ENCODE assay signal across 8 cellular contexts in the genomic region with DNA sequence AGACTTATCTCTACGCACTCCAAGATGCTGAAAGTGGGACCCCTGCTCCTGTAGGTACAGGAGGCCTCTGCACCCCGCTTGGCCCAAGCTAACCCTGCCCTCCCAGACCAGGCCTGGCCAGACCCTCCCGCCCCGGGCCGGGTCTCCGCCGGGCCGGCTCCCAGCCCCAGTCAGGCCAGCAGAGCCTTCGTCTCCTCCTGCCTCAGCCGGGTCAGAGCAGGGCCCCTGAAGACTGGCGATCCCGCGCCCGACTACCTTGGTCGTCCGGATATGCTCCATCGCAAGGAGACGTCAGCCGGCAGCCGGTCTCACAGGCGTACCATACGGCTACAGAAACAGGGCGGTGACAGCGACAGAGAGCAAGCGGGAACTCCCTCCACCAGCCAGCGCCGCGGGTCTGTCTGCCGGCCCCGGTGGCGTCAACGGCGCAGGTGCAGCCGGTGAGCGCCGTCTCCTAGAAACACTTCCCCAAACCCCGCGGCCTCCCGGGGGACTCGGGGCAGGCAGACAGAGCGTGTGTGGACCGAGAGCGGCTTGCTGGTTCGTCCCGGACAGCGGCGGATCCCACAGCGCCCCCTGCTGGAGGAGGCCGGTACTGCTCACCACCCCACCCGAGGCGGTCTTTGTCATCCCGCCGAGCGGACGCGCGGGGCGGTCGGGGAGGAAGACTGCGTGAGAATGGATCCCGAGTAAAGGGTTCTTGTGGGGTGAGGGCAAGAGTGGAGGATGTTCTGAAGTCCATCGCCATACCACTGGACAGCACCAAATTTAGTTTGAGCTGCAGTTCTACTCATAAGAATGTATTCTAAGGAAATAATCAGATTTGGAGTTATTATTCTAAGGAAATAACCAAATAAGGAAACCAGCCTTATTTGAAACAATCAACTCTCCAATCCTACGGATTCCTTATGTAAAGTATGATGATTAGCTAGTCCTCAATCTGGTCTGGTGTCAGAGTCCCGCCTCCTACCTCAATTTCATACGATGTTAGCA. TPM values are rescaled to one million over a fixed set of nuclear protein-coding genes. Genes with fewer than 3 reads are reported as not detected.
A peak's percentile ranks its signal among the peaks of the same experiment; 100 is the strongest.
DNase-seq lines count a peak whose midpoint lies in the region; ATAC-seq and TF ChIP-seq lines count a peak whose summit lies in the region.

MTMR6 (minus strand) TSS at position 520 of the 993 bp plus-strand sequence; CDS start at position 279, 241 bp downstream.

- H4K8ac ChIP-seq in IMR-90 (ENCODE audit: low read depth in 2 of 2, low read length in 2 of 2) = peak within 1 kb of the TSS; percentile 69 to 94

- peak within 1 kb of the TSS; percentile 97 for H2AFZ ChIP-seq in IMR-90 (replicated peaks; ENCODE audit: low read length, poor library complexity)

- peak within 1 kb of the TSS; percentile 71 for H2BK5ac ChIP-seq in IMR-90 (ENCODE audit: low read depth, low read length, poor library complexity, severe bottlenecking)

- TF ChIP-seq CTCF in IMR-90 (conservative IDR thresholded peaks at IDR 0.05; ENCODE audit: low read depth, low read length) = peak; percentile 97

- dilution Hi-C loops in IMR-90 (cut with HindIII; ENCODE audit: low sequenced_read_pairs, unreplicated experiment) = no loop called here

- H3K18ac ChIP-seq in IMR-90 (ENCODE audit: low read depth, low read length) = peak within 1 kb of the TSS; percentile 61; the same call in 1 of the 2 replicates

- intact Hi-C loops in IMR-90 (cut with micrococcal nuclease) = loop anchor here (1.0 kb wide), 2 partner anchors 14 to 88 kb away; partner anchors contain the start of gene NUP58

- peak within 1 kb of the TSS; percentile 83 for H3K4ac ChIP-seq in IMR-90 (ENCODE audit: low read depth, low read length)

- H3K4me2 ChIP-seq in IMR-90 (ENCODE audit: low read depth, low read length) = peak within 1 kb of the TSS; percentile 96

- peak within 1 kb of the TSS; percentile 91 for H3K56ac ChIP-seq in IMR-90 (ENCODE audit: extremely low read depth, insufficient read depth, low read length)

- CTCF ChIA-PET in IMR-90 (lab: Yijun Ruan, JAX) = interaction anchor here (0.6 to 0.7 kb wide), 4 partner anchors 17 to 277 kb away, joined by 3 to 5 read pairs (median 3); no protein-coding TSS in a partner anchor

- POLR2A ChIA-PET in IMR-90 (lab: Charles Lee; ENCODE audit: unreplicated experiment) = interaction anchor here (1.0 kb wide), 1 partner anchor 14 kb away, joined by 4 read pairs; the partner anchor contains the start of gene NUP58

- peak within 1 kb of the TSS; percentile 62 for H4K5ac ChIP-seq in IMR-90 (ENCODE audit: low read depth, low read length)

- peak within 1 kb of the TSS; percentile 69; the same call in 1 of the 3 replicates for H2BK15ac ChIP-seq in IMR-90 (ENCODE audit: low read depth, low read length)

- H3K4me1 ChIP-seq in IMR-90 (ENCODE audit: control insufficient read depth, insufficient read depth, low read length) = no peaks in the 10 kb centered on the region
- H3K4me1 ChIP-seq in mucosa of rectum (ENCODE audit: control insufficient read depth in 2 of 2, insufficient read depth in 2 of 2, low read length in 2 of 2) = peaks cover 2 to 13% of the 10 kb centered on the region in 2 donors

- in situ Hi-C loops in IMR-90 (cut with MboI; ENCODE audit: low sequenced_read_pairs) = no loop called here

- peak within 1 kb of the TSS; percentile 56 for H2AK5ac ChIP-seq in IMR-90 (ENCODE audit: low read depth, low read length)

- peak within 1 kb of the TSS; percentile 97 for H3K14ac ChIP-seq in IMR-90 (replicated peaks; ENCODE audit: low read depth, low read length)

- H4K91ac ChIP-seq in IMR-90 (ENCODE audit: insufficient read depth, low read depth, low read length) = peak within 1 kb of the TSS; percentile 84

- peak within 1 kb of the TSS; percentile 74 for H2AK9ac ChIP-seq in IMR-90 (replicated peaks; ENCODE audit: low read depth, low read length, poor library complexity)

- TF ChIP-seq POLR2A in IMR-90 (IDR thresholded peaks at IDR 0.05; ENCODE audit: low read depth, low read length) = peak; percentile 83

- H3K36me3 ChIP-seq in IMR-90 (ENCODE audit: control insufficient read depth, insufficient read depth, low read length) = no peaks in the 10 kb centered on the region
- H3K36me3 ChIP-seq in mucosa of rectum (ENCODE audit: control insufficient read depth in 2 of 2, insufficient read depth in 2 of 2, low read length in 2 of 2) = no peaks in the 10 kb centered on the region

- H3K27me3 ChIP-seq in IMR-90 (ENCODE audit: control insufficient read depth, insufficient read depth, low read length) (0 out of 2 replicates have a peak, but pooled peaks cover 3% of the 10 kb centered on the region), mucosa of rectum (ENCODE audit: control insufficient read depth in 2 of 2, insufficient read depth in 2 of 2, low read length in 2 of 2) (no peaks in the 10 kb centered on the region)

- no peaks in the 10 kb centered on the region for H3K9me3 ChIP-seq in IMR-90 (ENCODE audit: control insufficient read depth, insufficient read depth, low read length)
- no peaks in the 10 kb centered on the region for H3K9me3 ChIP-seq in mucosa of rectum (ENCODE audit: control insufficient read depth in 2 of 2, low read length in 2 of 2)

- H3K27ac ChIP-seq in IMR-90 (ENCODE audit: insufficient read depth, low read length) (peak within 1 kb of the TSS; percentile 72), epithelial cell of prostate (peak within 1 kb of the TSS; percentile 82), mucosa of rectum (ENCODE audit: low read depth in 2 of 2, low read length in 2 of 2) (peak within 1 kb of the TSS; percentile 89 to 94)

- peak within 1 kb of the TSS; percentile 84 for H3K9ac ChIP-seq in IMR-90 (ENCODE audit: low read depth, low read length)
- peak within 1 kb of the TSS; percentile 71 to 93 for H3K9ac ChIP-seq in mucosa of rectum (ENCODE audit: low read depth in 1 of 2, low read length in 2 of 2)

- peak within 1 kb of the TSS; percentile 68 for H2BK20ac ChIP-seq in IMR-90 (ENCODE audit: low read depth, low read length)

- H3K4me3 ChIP-seq in IMR-90 (ENCODE audit: insufficient read depth, low read depth, low read length) = peak within 1 kb of the TSS; percentile 93
- peak within 1 kb of the TSS; percentile 80 to 92 for H3K4me3 ChIP-seq in mucosa of rectum (ENCODE audit: low read length in 2 of 2)

- peaks cover 8% of the 10 kb centered on the region; the same call in 1 of the 2 replicates for H4K20me1 ChIP-seq in IMR-90 (ENCODE audit: insufficient read depth, low read length)

- WGBS in IMR-90 (ENCODE audit: extremely low coverage in 2 of 2, insufficient read length in 1 of 2), 2 experiments = 1% methylated on average over 21 of the region's 65 CpGs; no CpG with 5 or more reads in 1 of the 2 experiments

- ATAC-seq in GM21526 (IDR thresholded peaks at IDR 0.05; ENCODE audit: low FRiP score, unreplicated experiment) (peak; percentile 96), IMR-90 (ENCODE audit: low read depth) (peak; percentile 99)

- H3K9me1 ChIP-seq in IMR-90 (ENCODE audit: insufficient read depth, low read length) = no peaks in the 10 kb centered on the region

- peaks cover 12 to 24% of the 10 kb centered on the region in 2 experiments; a peak in 3 of 4 replicates for H3K79me1 ChIP-seq in IMR-90 (ENCODE audit: low read depth in 1 of 2, low read length in 2 of 2)

- DNase-seq in DMS153 (lab: John Stamatoyannopoulos, UW) (peak; percentile 88), IMR-90 (peak; percentile 82), OCI-M2 (lab: John Stamatoyannopoulos, UW; ENCODE audit: unreplicated experiment) (peak; percentile 69), activated T-cell treated with anti-CD3 and anti-CD28 coated beads for 48 hours (ENCODE audit: low read depth) (peak; percentile 91), epithelial cell of prostate (ENCODE audit: low read depth, low spot score) (peak; percentile 14)
- DNase-seq in stimulated activated CD8-positive, alpha-beta memory T cell treated with anti-CD3 and anti-CD28 coated beads, Interleukin-7, amount 100 ng/mL, for 1 hour (ENCODE audit: low read depth in 2 of 2) = peak; percentile 93 to 97

- H2BK120ac ChIP-seq in IMR-90 (ENCODE audit: low read depth, low read length) = peak within 1 kb of the TSS; percentile 72; the same call in 1 of the 2 replicates

- H3K23ac ChIP-seq in IMR-90 (ENCODE audit: low read depth, low read length) = peak within 1 kb of the TSS; percentile 99

- peak; percentile 58 for TF ChIP-seq RAD21 in IMR-90 (IDR thresholded peaks at IDR 0.05; ENCODE audit: low read length)

- BruUV-seq in IMR-90 (replicated peaks; lab: Mats Ljungman, UMichigan) = no TSS peak

TF ChIP-seq in IMR-90, 13 proteins besides CTCF, POLR2A, EP300 and RAD21 (continues in another document):
- TF ChIP-seq CEBPB (IDR thresholded peaks at IDR 0.05; ENCODE audit: low read depth, low read length) (no peak), RFX5 (IDR thresholded peaks at IDR 0.05; ENCODE audit: low read depth, low read length) (no peak), USF2 (IDR thresholded peaks at IDR 0.05; ENCODE audit: low read depth, low read length) (no peak), MAZ (IDR thresholded peaks at IDR 0.05; ENCODE audit: borderline replicate concordance, low read depth, low read length) (peak; percentile 73; the same call in 1 of the 2 replicates), MAFK (IDR thresholded peaks at IDR 0.05; ENCODE audit: low read depth, low read length) (no peak), MXI1 (IDR thresholded peaks at IDR 0.05; ENCODE audit: borderline replicate concordance, low read depth, low read length) (peak; percentile 62; the same call in 1 of the 2 replicates), CHD1 (IDR thresholded peaks at IDR 0.05; ENCODE audit: low read depth, low read length) (peak; percentile 79; the same call in 1 of the 2 replicates)
- TF ChIP-seq, protein P1, sequence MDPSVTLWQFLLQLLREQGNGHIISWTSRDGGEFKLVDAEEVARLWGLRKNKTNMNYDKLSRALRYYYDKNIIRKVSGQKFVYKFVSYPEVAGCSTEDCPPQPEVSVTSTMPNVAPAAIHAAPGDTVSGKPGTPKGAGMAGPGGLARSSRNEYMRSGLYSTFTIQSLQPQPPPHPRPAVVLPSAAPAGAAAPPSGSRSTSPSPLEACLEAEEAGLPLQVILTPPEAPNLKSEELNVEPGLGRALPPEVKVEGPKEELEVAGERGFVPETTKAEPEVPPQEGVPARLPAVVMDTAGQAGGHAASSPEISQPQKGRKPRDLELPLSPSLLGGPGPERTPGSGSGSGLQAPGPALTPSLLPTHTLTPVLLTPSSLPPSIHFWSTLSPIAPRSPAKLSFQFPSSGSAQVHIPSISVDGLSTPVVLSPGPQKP (IDR thresholded peaks at IDR 0.05; ENCODE audit: borderline replicate concordance, low read depth, low read length) = no peak

RNA-seq across cellular contexts. Expression of gene MTMR6, which starts in this region (rescaled TPM):
- total RNA-seq in IMR-90 (2012; rRNA removed) = 21.7 and 33.1 TPM in 2 replicates
- polyA plus RNA-seq in IMR-90 (2012; rRNA removed) = 7.4 and 9.4 TPM in 2 replicates
- 2.7 and 3.8 TPM in 2 replicates for polyA plus RNA-seq in IMR-90 (2012; cell fraction: cytosol; rRNA removed)
- polyA plus RNA-seq in IMR-90 (2012; cell fraction: nucleus; rRNA removed; ENCODE audit: low replicate concordance) = 1.9 and 5.4 TPM in 2 replicates

Comparison
In these comparisons a context has a peak if more than half of its experiments do, and no peak if none do; other contexts are left out.
1. Peak in every context shown above with its lines: DNase-seq, ATAC-seq, H3K4me3 ChIP-seq and H3K27ac ChIP-seq.
2. DNase-seq: peak in every context shown above with its lines; median percentile 95 in stimulated activated CD8-positive, alpha-beta memory T cell treated with anti-CD3 and anti-CD28 coated beads, Interleukin-7, amount 100 ng/mL, for 1 hour; 91 in activated T-cell treated with anti-CD3 and anti-CD28 coated beads for 48 hours; 88 in DMS153; 82 in IMR-90; 69 in OCI-M2; 14 in epithelial cell of prostate.